In genomic region chr16:30183961-30184429, GRCh38 we compare ENCODE assay signal across 8 cellular contexts. TPM values are rescaled to one million over a fixed set of nuclear protein-coding genes. Genes with fewer than 3 reads are reported as not detected.
DNase-seq lines count a peak whose midpoint lies in the region; ATAC-seq lines count a peak whose summit lies in the region.

No MANE protein-coding gene starts in this region.

- no peaks in the 10 kb centered on the region for H3K27me3 Mint-ChIP-seq in activated naive CD4-positive, alpha-beta T cell treated with anti-CD3 and anti-CD28 coated beads for 36 hours (ENCODE audit: low read depth)

- H3K4me3 Mint-ChIP-seq in activated naive CD4-positive, alpha-beta T cell treated with anti-CD3 and anti-CD28 coated beads for 36 hours: peak overlapping the region; percentile 100

- peak overlapping the region; percentile 100 for H3K27ac Mint-ChIP-seq in activated naive CD4-positive, alpha-beta T cell treated with anti-CD3 and anti-CD28 coated beads for 36 hours

- peaks cover 22% of the 10 kb centered on the region for H3K4me1 Mint-ChIP-seq in activated naive CD4-positive, alpha-beta T cell treated with anti-CD3 and anti-CD28 coated beads for 36 hours (ENCODE audit: low read depth)

- ATAC-seq in HG02571 (IDR thresholded peaks at IDR 0.05; ENCODE audit: unreplicated experiment): peak; percentile 27

- peak; percentile 31 for DNase-seq in G401 (ENCODE audit: low spot score)
- peak; percentile 93 for DNase-seq in RPMI8226
- peak; percentile 90 for DNase-seq in activated naive CD4-positive, alpha-beta T cell treated with anti-CD3 and anti-CD28 coated beads for 36 hours
- peak; percentile 70 for DNase-seq in stimulated activated CD4-positive, alpha-beta T cell treated with anti-CD3 and anti-CD28 coated beads, Interleukin-1b, Interleukin-23, amount 100 ng/mL, for 48 hours
- DNase-seq in NCI-H2227 treated with DMSO at 0.1 percent for 48 hours (lab: John Stamatoyannopoulos, UW): no peak
- no peak for DNase-seq in NCI-H2029 treated with DMSO at 0.1 percent for 48 hours (lab: John Stamatoyannopoulos, UW)

- intact Hi-C loops in activated naive CD4-positive, alpha-beta T cell treated with anti-CD3 and anti-CD28 coated beads for 36 hours (cut with micrococcal nuclease): loop anchor here (1.0 kb wide), 1 partner anchor 92 kb away; no protein-coding TSS in a partner anchor

- in situ Hi-C loops in G401 (cut with HindIII; ENCODE audit: low sequenced_read_pairs): no loop called here

- CTCF ChIA-PET in activated naive CD4-positive, alpha-beta T cell treated with anti-CD3 and anti-CD28 coated beads for 36 hours (lab: Charles Lee): interaction anchor here (0.7 kb wide), 1 partner anchor 92 kb away, joined by 3 read pairs; the partner anchor contains the start of gene TBX6

- no peaks in the 10 kb centered on the region for H3K9me3 ChIP-seq in iPS-15b (ENCODE audit: control insufficient read depth, insufficient read depth, low read length)

- peak overlapping the region; percentile 52 for H3K4me3 ChIP-seq in iPS-15b (ENCODE audit: low read depth, low read length)

- H3K4me1 ChIP-seq in iPS-15b (ENCODE audit: control insufficient read depth, insufficient read depth, low read length): no peaks in the 10 kb centered on the region

- peaks cover 6% of the 10 kb centered on the region for H3K27me3 ChIP-seq in iPS-15b (ENCODE audit: control insufficient read depth, insufficient read depth, low read length)

- no peaks in the 10 kb centered on the region for H3K36me3 ChIP-seq in iPS-15b (ENCODE audit: control insufficient read depth, insufficient read depth, low read length)

- H3K9me3 Mint-ChIP-seq in activated naive CD4-positive, alpha-beta T cell treated with anti-CD3 and anti-CD28 coated beads for 36 hours: no peaks in the 10 kb centered on the region

- peaks cover 43% of the 10 kb centered on the region for H3K36me3 Mint-ChIP-seq in activated naive CD4-positive, alpha-beta T cell treated with anti-CD3 and anti-CD28 coated beads for 36 hours (ENCODE audit: low read depth)

- H3K9ac ChIP-seq in iPS-15b (ENCODE audit: low read depth, low read length): no peak overlapping the region

RNA-seq across cellular contexts. Expression of gene CORO1A, which starts 0.6 kb away (rescaled TPM):
- total RNA-seq in G401 (2014; rRNA removed; shearing (Covaris generic)): 35.9 and 41.8 TPM in 2 replicates
- total RNA-seq in activated naive CD4-positive, alpha-beta T cell treated with anti-CD3 and anti-CD28 coated beads for 36 hours: 100 to 1,000 TPM; 855 to 866 TPM

RNA-seq across cellular contexts. Expression of gene BOLA2B, which starts 9.5 kb away (rescaled TPM):
- total RNA-seq in G401 (2014; rRNA removed; shearing (Covaris generic)): 39.0 and 103 TPM in 2 replicates
- total RNA-seq in activated naive CD4-positive, alpha-beta T cell treated with anti-CD3 and anti-CD28 coated beads for 36 hours: 100 to 1,000 TPM; 160 to 173 TPM

RNA-seq across cellular contexts. Expression of gene SLX1A, which starts 9.7 kb away (rescaled TPM):
- 57.9 and 108 TPM in 2 replicates for total RNA-seq in G401 (2014; rRNA removed; shearing (Covaris generic))
- 10 to 100 TPM; 35.4 to 42.5 TPM for total RNA-seq in activated naive CD4-positive, alpha-beta T cell treated with anti-CD3 and anti-CD28 coated beads for 36 hours

RNA-seq across cellular contexts. Expression of gene SULT1A3, which starts 15.1 kb away (rescaled TPM):
- 0.75 and 7.5 TPM in 2 replicates for total RNA-seq in G401 (2014; rRNA removed; shearing (Covaris generic))
- 1 to 10 TPM; 8.7 to 9.2 TPM for total RNA-seq in activated naive CD4-positive, alpha-beta T cell treated with anti-CD3 and anti-CD28 coated beads for 36 hours

Comparison
In these comparisons a context has a peak if more than half of its experiments do, and no peak if none do; other contexts are left out.
1. DNase-seq: peak in G401 (single experiment), RPMI8226 (single experiment), activated naive CD4-positive, alpha-beta T cell treated with anti-CD3 and anti-CD28 coated beads for 36 hours (single experiment) and stimulated activated CD4-positive, alpha-beta T cell treated with anti-CD3 and anti-CD28 coated beads, Interleukin-1b, Interleukin-23, amount 100 ng/mL, for 48 hours (single experiment); none in NCI-H2227 treated with DMSO at 0.1 percent for 48 hours (single experiment) and NCI-H2029 treated with DMSO at 0.1 percent for 48 hours (single experiment).
2. RNA of gene CORO1A, which starts 0.6 kb away (total RNA-seq): 855 to 866 TPM in activated naive CD4-positive, alpha-beta T cell treated with anti-CD3 and anti-CD28 coated beads for 36 hours; 35.9 to 41.8 TPM in G401; every median in the first group is over 10 times any median in the second.